In the genomic region with DNA sequence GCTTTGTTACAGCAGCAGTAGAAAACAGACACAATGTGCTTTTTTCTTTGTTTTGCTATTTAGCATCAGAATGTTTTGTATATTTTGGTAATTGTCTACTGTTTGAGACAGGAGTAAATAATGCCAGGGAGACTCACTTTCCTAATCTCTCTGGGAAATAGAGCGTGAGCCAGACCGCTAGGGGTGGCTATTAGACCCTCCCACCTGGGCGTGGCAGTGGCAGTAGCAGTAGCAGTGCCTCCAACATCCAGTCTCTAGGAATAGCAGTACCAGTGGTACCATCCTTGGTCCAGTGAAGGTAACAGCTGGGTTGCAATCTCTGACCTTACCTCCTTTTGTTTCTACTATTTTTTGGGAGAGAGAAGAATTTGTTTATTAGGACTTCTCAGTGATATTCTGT, we compare ENCODE assay signal across 1 cellular context.
TF ChIP-seq lines count a peak whose summit lies in the region.

No MANE protein-coding gene starts in this region.

TF ChIP-seq in WTC11, 78 proteins besides CTCF, POLR2A, EP300 and RAD21:
- TF ChIP-seq, protein P1, sequence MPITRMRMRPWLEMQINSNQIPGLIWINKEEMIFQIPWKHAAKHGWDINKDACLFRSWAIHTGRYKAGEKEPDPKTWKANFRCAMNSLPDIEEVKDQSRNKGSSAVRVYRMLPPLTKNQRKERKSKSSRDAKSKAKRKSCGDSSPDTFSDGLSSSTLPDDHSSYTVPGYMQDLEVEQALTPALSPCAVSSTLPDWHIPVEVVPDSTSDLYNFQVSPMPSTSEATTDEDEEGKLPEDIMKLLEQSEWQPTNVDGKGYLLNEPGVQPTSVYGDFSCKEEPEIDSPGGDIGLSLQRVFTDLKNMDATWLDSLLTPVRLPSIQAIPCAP (CRISPR knock-in tag; IDR thresholded peaks at IDR 0.05) = no peak
- TF ChIP-seq ZNF671 (CRISPR knock-in tag; IDR thresholded peaks at IDR 0.05) (no peak), OVOL2 (CRISPR knock-in tag; IDR thresholded peaks at IDR 0.05; ENCODE audit: borderline replicate concordance) (no peak), TEAD4 (CRISPR knock-in tag; IDR thresholded peaks at IDR 0.05) (no peak), NR1H2 (CRISPR knock-in tag; IDR thresholded peaks at IDR 0.05) (no peak), FOXK1 (CRISPR knock-in tag; IDR thresholded peaks at IDR 0.05) (no peak), NR3C1 (CRISPR knock-in tag; conservative IDR thresholded peaks at IDR 0.05; ENCODE audit: low read depth) (no peak), NFE2L1 (CRISPR knock-in tag; IDR thresholded peaks at IDR 0.05) (no peak), ZNF219 (CRISPR knock-in tag; IDR thresholded peaks at IDR 0.05; ENCODE audit: borderline replicate concordance) (no peak), TP53 (CRISPR knock-in tag; IDR thresholded peaks at IDR 0.05) (no peak), FOXP1 (CRISPR knock-in tag; IDR thresholded peaks at IDR 0.05; ENCODE audit: borderline replicate concordance) (no peak), NR2C2 (CRISPR knock-in tag; IDR thresholded peaks at IDR 0.05) (no peak), ATF1 (CRISPR knock-in tag; IDR thresholded peaks at IDR 0.05) (no peak)
- TF ChIP-seq, protein P2, sequence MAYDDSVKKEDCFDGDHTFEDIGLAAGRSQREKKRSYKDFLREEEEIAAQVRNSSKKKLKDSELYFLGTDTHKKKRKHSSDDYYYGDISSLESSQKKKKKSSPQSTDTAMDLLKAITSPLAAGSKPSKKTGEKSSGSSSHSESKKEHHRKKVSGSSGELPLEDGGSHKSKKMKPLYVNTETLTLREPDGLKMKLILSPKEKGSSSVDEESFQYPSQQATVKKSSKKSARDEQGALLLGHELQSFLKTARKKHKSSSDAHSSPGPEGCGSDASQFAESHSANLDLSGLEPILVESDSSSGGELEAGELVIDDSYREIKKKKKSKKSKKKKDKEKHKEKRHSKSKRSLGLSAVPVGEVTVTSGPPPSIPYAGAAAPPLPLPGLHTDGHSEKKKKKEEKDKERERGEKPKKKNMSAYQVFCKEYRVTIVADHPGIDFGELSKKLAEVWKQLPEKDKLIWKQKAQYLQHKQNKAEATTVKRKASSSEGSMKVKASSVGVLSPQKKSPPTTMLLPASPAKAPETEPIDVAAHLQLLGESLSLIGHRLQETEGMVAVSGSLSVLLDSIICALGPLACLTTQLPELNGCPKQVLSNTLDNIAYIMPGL (CRISPR knock-in tag; IDR thresholded peaks at IDR 0.05) = no peak
- TF ChIP-seq, protein P3, sequence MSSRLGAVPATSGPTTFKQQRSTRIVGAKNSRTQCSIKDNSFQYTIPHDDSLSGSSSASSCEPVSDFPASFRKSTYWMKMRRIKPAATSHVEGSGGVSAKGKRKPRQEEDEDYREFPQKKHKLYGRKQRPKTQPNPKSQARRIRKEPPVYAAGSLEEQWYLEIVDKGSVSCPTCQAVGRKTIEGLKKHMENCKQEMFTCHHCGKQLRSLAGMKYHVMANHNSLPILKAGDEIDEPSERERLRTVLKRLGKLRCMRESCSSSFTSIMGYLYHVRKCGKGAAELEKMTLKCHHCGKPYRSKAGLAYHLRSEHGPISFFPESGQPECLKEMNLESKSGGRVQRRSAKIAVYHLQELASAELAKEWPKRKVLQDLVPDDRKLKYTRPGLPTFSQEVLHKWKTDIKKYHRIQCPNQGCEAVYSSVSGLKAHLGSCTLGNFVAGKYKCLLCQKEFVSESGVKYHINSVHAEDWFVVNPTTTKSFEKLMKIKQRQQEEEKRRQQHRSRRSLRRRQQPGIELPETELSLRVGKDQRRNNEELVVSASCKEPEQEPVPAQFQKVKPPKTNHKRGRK (CRISPR knock-in tag; IDR thresholded peaks at IDR 0.05; ENCODE audit: borderline replicate concordance) = no peak
- TF ChIP-seq, protein P4, sequence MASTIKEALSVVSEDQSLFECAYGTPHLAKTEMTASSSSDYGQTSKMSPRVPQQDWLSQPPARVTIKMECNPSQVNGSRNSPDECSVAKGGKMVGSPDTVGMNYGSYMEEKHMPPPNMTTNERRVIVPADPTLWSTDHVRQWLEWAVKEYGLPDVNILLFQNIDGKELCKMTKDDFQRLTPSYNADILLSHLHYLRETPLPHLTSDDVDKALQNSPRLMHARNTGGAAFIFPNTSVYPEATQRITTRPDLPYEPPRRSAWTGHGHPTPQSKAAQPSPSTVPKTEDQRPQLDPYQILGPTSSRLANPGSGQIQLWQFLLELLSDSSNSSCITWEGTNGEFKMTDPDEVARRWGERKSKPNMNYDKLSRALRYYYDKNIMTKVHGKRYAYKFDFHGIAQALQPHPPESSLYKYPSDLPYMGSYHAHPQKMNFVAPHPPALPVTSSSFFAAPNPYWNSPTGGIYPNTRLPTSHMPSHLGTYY (CRISPR knock-in tag; IDR thresholded peaks at IDR 0.05) = no peak
- TF ChIP-seq, protein P5, sequence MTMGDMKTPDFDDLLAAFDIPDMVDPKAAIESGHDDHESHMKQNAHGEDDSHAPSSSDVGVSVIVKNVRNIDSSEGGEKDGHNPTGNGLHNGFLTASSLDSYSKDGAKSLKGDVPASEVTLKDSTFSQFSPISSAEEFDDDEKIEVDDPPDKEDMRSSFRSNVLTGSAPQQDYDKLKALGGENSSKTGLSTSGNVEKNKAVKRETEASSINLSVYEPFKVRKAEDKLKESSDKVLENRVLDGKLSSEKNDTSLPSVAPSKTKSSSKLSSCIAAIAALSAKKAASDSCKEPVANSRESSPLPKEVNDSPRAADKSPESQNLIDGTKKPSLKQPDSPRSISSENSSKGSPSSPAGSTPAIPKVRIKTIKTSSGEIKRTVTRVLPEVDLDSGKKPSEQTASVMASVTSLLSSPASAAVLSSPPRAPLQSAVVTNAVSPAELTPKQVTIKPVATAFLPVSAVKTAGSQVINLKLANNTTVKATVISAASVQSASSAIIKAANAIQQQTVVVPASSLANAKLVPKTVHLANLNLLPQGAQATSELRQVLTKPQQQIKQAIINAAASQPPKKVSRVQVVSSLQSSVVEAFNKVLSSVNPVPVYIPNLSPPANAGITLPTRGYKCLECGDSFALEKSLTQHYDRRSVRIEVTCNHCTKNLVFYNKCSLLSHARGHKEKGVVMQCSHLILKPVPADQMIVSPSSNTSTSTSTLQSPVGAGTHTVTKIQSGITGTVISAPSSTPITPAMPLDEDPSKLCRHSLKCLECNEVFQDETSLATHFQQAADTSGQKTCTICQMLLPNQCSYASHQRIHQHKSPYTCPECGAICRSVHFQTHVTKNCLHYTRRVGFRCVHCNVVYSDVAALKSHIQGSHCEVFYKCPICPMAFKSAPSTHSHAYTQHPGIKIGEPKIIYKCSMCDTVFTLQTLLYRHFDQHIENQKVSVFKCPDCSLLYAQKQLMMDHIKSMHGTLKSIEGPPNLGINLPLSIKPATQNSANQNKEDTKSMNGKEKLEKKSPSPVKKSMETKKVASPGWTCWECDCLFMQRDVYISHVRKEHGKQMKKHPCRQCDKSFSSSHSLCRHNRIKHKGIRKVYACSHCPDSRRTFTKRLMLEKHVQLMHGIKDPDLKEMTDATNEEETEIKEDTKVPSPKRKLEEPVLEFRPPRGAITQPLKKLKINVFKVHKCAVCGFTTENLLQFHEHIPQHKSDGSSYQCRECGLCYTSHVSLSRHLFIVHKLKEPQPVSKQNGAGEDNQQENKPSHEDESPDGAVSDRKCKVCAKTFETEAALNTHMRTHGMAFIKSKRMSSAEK (CRISPR knock-in tag; IDR thresholded peaks at IDR 0.05; ENCODE audit: borderline replicate concordance) = no peak
- TF ChIP-seq, protein P6, sequence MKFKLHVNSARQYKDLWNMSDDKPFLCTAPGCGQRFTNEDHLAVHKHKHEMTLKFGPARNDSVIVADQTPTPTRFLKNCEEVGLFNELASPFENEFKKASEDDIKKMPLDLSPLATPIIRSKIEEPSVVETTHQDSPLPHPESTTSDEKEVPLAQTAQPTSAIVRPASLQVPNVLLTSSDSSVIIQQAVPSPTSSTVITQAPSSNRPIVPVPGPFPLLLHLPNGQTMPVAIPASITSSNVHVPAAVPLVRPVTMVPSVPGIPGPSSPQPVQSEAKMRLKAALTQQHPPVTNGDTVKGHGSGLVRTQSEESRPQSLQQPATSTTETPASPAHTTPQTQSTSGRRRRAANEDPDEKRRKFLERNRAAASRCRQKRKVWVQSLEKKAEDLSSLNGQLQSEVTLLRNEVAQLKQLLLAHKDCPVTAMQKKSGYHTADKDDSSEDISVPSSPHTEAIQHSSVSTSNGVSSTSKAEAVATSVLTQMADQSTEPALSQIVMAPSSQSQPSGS (CRISPR knock-in tag; IDR thresholded peaks at IDR 0.05; ENCODE audit: borderline replicate concordance, low read depth) = no peak
